Comparison of ENCODE assay signal across 1 cellular context in the genomic region with DNA sequence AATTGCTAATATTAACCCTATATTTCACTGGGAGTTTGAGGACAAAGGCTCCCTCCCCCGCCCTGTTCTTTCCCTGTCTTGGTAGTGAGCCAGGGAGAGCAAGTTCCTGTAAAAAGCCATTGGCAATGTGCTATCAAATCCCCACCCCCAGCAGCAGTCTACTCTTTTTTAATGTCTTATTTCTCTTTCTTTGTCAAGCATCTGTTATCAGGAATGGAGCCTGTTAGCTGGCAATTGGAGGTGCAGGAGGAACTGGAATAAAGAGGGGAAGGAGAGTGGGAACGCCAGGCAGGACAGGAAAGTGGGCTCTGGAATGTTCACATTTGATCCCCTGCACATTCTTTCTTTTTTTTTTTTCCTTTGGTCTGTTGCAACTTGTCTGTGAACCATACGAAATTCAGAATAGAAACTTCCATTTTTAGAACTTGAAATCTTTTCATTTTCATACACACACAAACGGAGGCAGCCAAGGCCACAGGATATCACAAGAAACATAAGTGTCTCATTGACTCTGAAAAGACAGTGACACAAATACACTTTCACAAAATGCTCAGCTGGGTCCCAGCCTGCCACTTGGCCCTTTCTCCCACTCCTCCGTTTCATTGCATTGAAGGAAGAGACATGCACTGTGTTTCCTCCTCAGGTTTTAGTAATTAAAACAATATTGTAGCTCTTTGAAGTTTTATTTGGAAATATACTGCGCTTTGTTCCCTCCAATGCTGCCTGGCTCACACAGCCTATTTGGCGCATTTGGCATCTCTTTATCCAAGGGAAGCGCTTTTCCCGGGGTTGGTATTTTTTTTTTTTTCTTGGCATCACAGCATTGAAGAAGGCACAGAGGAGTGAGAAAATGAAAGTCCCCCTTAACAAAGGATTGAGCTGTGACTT.
TF ChIP-seq lines count a peak whose summit lies in the region.

No MANE protein-coding gene starts in this region.

TF ChIP-seq in IMR-90, 13 proteins besides CTCF, POLR2A, EP300 and RAD21 (continued from another document):
- TF ChIP-seq RCOR1 (IDR thresholded peaks at IDR 0.05; ENCODE audit: insufficient replicate concordance, low read length) (no peak), MAZ (IDR thresholded peaks at IDR 0.05; ENCODE audit: borderline replicate concordance, low read depth, low read length) (no peak), MXI1 (IDR thresholded peaks at IDR 0.05; ENCODE audit: borderline replicate concordance, low read depth, low read length) (no peak), NFE2L2 (IDR thresholded peaks at IDR 0.05; ENCODE audit: low read depth, low read length) (no peak), FOS (IDR thresholded peaks at IDR 0.05; ENCODE audit: low read depth, low read length) (no peak), RFX5 (IDR thresholded peaks at IDR 0.05; ENCODE audit: low read depth, low read length) (no peak), USF2 (IDR thresholded peaks at IDR 0.05; ENCODE audit: low read depth, low read length) (no peak), SMC3 (IDR thresholded peaks at IDR 0.05; ENCODE audit: low read depth, low read length) (no peak), MAFK (IDR thresholded peaks at IDR 0.05; ENCODE audit: low read depth, low read length) (no peak)
